Comparison of ENCODE assay signal across 2 cellular contexts in genomic region chr10:79266092-79266491, GRCh38.
TF ChIP-seq lines count a peak whose summit lies in the region.

No MANE protein-coding gene starts in this region.

TF ChIP-seq in IMR-90, 13 proteins besides CTCF, POLR2A, EP300 and RAD21:
- TF ChIP-seq MXI1 (IDR thresholded peaks at IDR 0.05; ENCODE audit: borderline replicate concordance, low read depth, low read length) (no peak), RFX5 (IDR thresholded peaks at IDR 0.05; ENCODE audit: low read depth, low read length) (no peak), NFE2L2 (IDR thresholded peaks at IDR 0.05; ENCODE audit: low read depth, low read length) (no peak), RCOR1 (IDR thresholded peaks at IDR 0.05; ENCODE audit: insufficient replicate concordance, low read length) (no peak), CEBPB (IDR thresholded peaks at IDR 0.05; ENCODE audit: low read depth, low read length) (no peak), BHLHE40 (IDR thresholded peaks at IDR 0.05; ENCODE audit: low read depth, low read length) (no peak), MAZ (IDR thresholded peaks at IDR 0.05; ENCODE audit: borderline replicate concordance, low read depth, low read length) (no peak), USF2 (IDR thresholded peaks at IDR 0.05; ENCODE audit: low read depth, low read length) (no peak), MAFK (IDR thresholded peaks at IDR 0.05; ENCODE audit: low read depth, low read length) (no peak), ELK1 (IDR thresholded peaks at IDR 0.05; ENCODE audit: borderline replicate concordance, low read depth, low read length) (no peak), CHD1 (IDR thresholded peaks at IDR 0.05; ENCODE audit: low read depth, low read length) (no peak), FOS (IDR thresholded peaks at IDR 0.05; ENCODE audit: low read depth, low read length) (no peak), SMC3 (IDR thresholded peaks at IDR 0.05; ENCODE audit: low read depth, low read length) (no peak)

TF ChIP-seq in endothelial cell of umbilical vein, 7 proteins besides CTCF, POLR2A, EP300 and RAD21:
- TF ChIP-seq, protein P1, sequence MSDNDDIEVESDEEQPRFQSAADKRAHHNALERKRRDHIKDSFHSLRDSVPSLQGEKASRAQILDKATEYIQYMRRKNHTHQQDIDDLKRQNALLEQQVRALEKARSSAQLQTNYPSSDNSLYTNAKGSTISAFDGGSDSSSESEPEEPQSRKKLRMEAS (IDR thresholded peaks at IDR 0.05; ENCODE audit: insufficient read depth, insufficient read length): no peak
- TF ChIP-seq MYC (IDR thresholded peaks at IDR 0.05; ENCODE audit: low read depth, low read length): no peak
- no peak for TF ChIP-seq JUN (IDR thresholded peaks at IDR 0.05; ENCODE audit: borderline replicate concordance, insufficient read depth, insufficient read length, low read depth)
- no peak for TF ChIP-seq FOS (IDR thresholded peaks at IDR 0.05; ENCODE audit: borderline replicate concordance, insufficient read depth, low read length)
